Comparison of ENCODE assay signal across 13 cellular contexts in the genomic region with DNA sequence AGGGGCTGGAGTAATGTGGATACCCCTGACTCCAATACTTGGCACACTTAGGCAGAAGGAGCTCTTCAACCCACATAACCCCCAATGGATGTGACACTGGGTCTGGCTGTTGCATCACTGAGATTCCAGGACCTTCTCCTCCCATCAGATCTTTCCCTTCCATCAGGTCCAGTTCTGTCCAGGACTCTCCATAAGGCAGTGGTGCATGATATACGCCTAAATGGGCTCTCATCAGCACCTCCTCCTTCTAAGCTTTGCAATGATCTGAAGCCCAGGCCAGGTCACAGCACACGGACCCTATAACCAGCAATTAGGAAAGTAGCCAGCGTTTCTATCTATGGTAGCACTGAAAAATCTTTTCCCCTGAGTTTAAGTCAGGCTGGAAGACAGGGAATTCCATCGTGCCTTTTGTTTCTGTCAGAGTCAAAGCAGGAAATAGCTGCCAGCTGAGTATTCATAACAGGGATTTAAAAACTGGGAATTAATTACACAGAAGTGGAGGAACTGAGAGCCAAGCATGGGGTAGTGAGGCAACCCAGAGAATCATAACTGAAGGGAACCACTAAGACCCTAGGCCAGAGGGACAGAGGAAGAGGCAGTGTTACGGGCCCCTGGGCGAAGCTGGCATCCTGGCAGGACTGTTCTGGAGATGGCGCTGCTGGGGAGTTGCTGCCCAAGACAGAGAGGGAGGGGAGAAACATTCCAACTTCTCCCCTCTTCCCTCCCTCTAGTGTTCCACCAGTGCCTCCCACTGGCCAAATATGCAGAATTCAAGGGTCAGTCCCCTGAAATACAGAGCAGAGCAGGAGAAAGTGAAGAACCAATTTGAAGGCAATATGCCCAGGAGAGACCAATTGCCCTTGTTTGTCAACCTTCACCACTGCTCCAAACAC. TPM values are rescaled to one million over a fixed set of nuclear protein-coding genes. Genes with fewer than 3 reads are reported as not detected.
A peak's percentile ranks its signal among the peaks of the same experiment; 100 is the strongest.
DNase-seq lines count a peak whose midpoint lies in the region; ATAC-seq and TF ChIP-seq lines count a peak whose summit lies in the region.
"Had no signal": no experiment of that assay in that cellular context is flagged by ENCODE, and none has a peak within 500 bp of the region (broad histone marks: within the 10 kb centered on the region; RNA-seq: fewer than 3 reads in every experiment).

No MANE protein-coding gene starts in this region.

- DNase-seq in DND-41 = no peak
- peak; percentile 26 for DNase-seq in HT1080 (ENCODE audit: low read depth)
- no peak for DNase-seq in chondrocyte (ENCODE audit: low spot score)
- peak; percentile 41 for DNase-seq in myocyte (ENCODE audit: low read depth)
- DNase-seq in activated CD4-positive, alpha-beta T cell treated with anti-CD3 and anti-CD28 coated beads for 48 hours = no peak
- DNase-seq in NAMALWA (ENCODE audit: low spot score) = no peak
- no peak for DNase-seq in SHP77 treated with DMSO at 0.1 percent for 48 hours (lab: John Stamatoyannopoulos, UW)
- DNase-seq in activated T-cell treated with anti-CD3 and anti-CD28 coated beads, Interleukin-2, amount 50 U/mL, for 4 hours = no peak
- DNase-seq: activated naive CD8-positive, alpha-beta T cell treated with anti-CD3 and anti-CD28 coated beads, Interleukin-2, amount 10 ng/mL, durations not matched to agents 7 days and 5 days; effector memory CD4-positive, alpha-beta T cell; NCI-H446; stimulated activated CD4-positive, alpha-beta T cell treated with anti-CD3 and anti-CD28 coated beads, Interleukin-4, amount 100 ng/mL, for 4 hours; stimulated activated naive CD8-positive, alpha-beta T cell treated with anti-CD3 and anti-CD28 coated beads, Interleukin-15, amount 100 ng/mL, for 72 hours had no signal

- H3K27ac ChIP-seq in DND-41 (ENCODE audit: low read length) = no peak overlapping the region

- H3K36me3 ChIP-seq in DND-41 (ENCODE audit: insufficient read depth, low read length) = no peaks in the 10 kb centered on the region

- no peak for ATAC-seq in DND-41 (ENCODE audit: insufficient read depth, low read depth)
- ATAC-seq in activated T-cell treated with anti-CD3 and anti-CD28 coated beads, Interleukin-2, amount 50 U/mL, for 4 hours = no peak
- ATAC-seq: stimulated activated naive CD8-positive, alpha-beta T cell treated with anti-CD3 and anti-CD28 coated beads, Interleukin-15, amount 100 ng/mL, for 72 hours had no signal

- H3K9me3 Mint-ChIP-seq in chondrocyte (ENCODE audit: low read depth) = no peaks in the 10 kb centered on the region
- H3K9me3 Mint-ChIP-seq in activated T-cell treated with anti-CD3 and anti-CD28 coated beads, Interleukin-2, amount 50 U/mL, for 4 hours = no peaks in the 10 kb centered on the region
- H3K9me3 Mint-ChIP-seq: activated naive CD8-positive, alpha-beta T cell treated with anti-CD3 and anti-CD28 coated beads, Interleukin-2, amount 10 ng/mL, durations not matched to agents 7 days and 5 days; stimulated activated naive CD8-positive, alpha-beta T cell treated with anti-CD3 and anti-CD28 coated beads, Interleukin-15, amount 100 ng/mL, for 72 hours had no signal

- TF ChIP-seq CTCF in DND-41 (IDR thresholded peaks at IDR 0.05; ENCODE audit: borderline replicate concordance, extremely low read depth, low read length, poor library complexity, severe bottlenecking) (peak; percentile 17), chondrocyte (IDR thresholded peaks at IDR 0.05) (peak; percentile 55)

- no peak overlapping the region for H3K4me2 ChIP-seq in DND-41 (ENCODE audit: insufficient read depth, low read length)

- no peak overlapping the region for H3K4me3 ChIP-seq in DND-41 (ENCODE audit: low read depth in 1 of 2, low read length in 2 of 2)

- no peaks in the 10 kb centered on the region for H3K4me1 ChIP-seq in DND-41 (ENCODE audit: insufficient read depth, low read length)

- peak overlapping the region; percentile 29 for H3K4me3 Mint-ChIP-seq in chondrocyte (ENCODE audit: unreplicated experiment)
- no peak overlapping the region for H3K4me3 Mint-ChIP-seq in activated T-cell treated with anti-CD3 and anti-CD28 coated beads, Interleukin-2, amount 50 U/mL, for 4 hours
- H3K4me3 Mint-ChIP-seq: activated naive CD8-positive, alpha-beta T cell treated with anti-CD3 and anti-CD28 coated beads, Interleukin-2, amount 10 ng/mL, durations not matched to agents 7 days and 5 days; stimulated activated naive CD8-positive, alpha-beta T cell treated with anti-CD3 and anti-CD28 coated beads, Interleukin-15, amount 100 ng/mL, for 72 hours had no signal

- H3K36me3 Mint-ChIP-seq in chondrocyte (ENCODE audit: low read depth) = no peaks in the 10 kb centered on the region
- H3K36me3 Mint-ChIP-seq in activated T-cell treated with anti-CD3 and anti-CD28 coated beads, Interleukin-2, amount 50 U/mL, for 4 hours (ENCODE audit: insufficient read depth) = no peaks in the 10 kb centered on the region
- H3K36me3 Mint-ChIP-seq: activated naive CD8-positive, alpha-beta T cell treated with anti-CD3 and anti-CD28 coated beads, Interleukin-2, amount 10 ng/mL, durations not matched to agents 7 days and 5 days had no signal

- no peaks in the 10 kb centered on the region for H3K27me3 ChIP-seq in DND-41 (ENCODE audit: insufficient read depth, low read length, poor library complexity)

- no peak overlapping the region for H2AFZ ChIP-seq in DND-41 (ENCODE audit: low read depth, low read length)

- H3K27ac Mint-ChIP-seq in chondrocyte (ENCODE audit: unreplicated experiment) = peak overlapping the region; percentile 74
- H3K27ac Mint-ChIP-seq: activated naive CD8-positive, alpha-beta T cell treated with anti-CD3 and anti-CD28 coated beads, Interleukin-2, amount 10 ng/mL, durations not matched to agents 7 days and 5 days; stimulated activated naive CD8-positive, alpha-beta T cell treated with anti-CD3 and anti-CD28 coated beads, Interleukin-15, amount 100 ng/mL, for 72 hours had no signal

- H3K9ac ChIP-seq in DND-41 (ENCODE audit: low read depth, low read length) = no peak overlapping the region

- H3K4me1 Mint-ChIP-seq in chondrocyte (ENCODE audit: low read depth) = peaks cover 15% of the 10 kb centered on the region
- H3K4me1 Mint-ChIP-seq in activated T-cell treated with anti-CD3 and anti-CD28 coated beads, Interleukin-2, amount 50 U/mL, for 4 hours (ENCODE audit: low read depth) = no peaks in the 10 kb centered on the region
- H3K4me1 Mint-ChIP-seq: activated naive CD8-positive, alpha-beta T cell treated with anti-CD3 and anti-CD28 coated beads, Interleukin-2, amount 10 ng/mL, durations not matched to agents 7 days and 5 days; stimulated activated naive CD8-positive, alpha-beta T cell treated with anti-CD3 and anti-CD28 coated beads, Interleukin-15, amount 100 ng/mL, for 72 hours had no signal

- H3K27me3 Mint-ChIP-seq in chondrocyte (ENCODE audit: low read depth) = no peaks in the 10 kb centered on the region
- peaks cover 2% of the 10 kb centered on the region for H3K27me3 Mint-ChIP-seq in activated T-cell treated with anti-CD3 and anti-CD28 coated beads, Interleukin-2, amount 50 U/mL, for 4 hours (ENCODE audit: low read depth)
- H3K27me3 Mint-ChIP-seq: stimulated activated naive CD8-positive, alpha-beta T cell treated with anti-CD3 and anti-CD28 coated beads, Interleukin-15, amount 100 ng/mL, for 72 hours had no signal

- H4K20me1 ChIP-seq in DND-41 (ENCODE audit: insufficient read depth, low read length) = no peaks in the 10 kb centered on the region

- no peaks in the 10 kb centered on the region for H3K9me3 ChIP-seq in DND-41 (ENCODE audit: insufficient read depth, low read length, severe bottlenecking)

- H3K79me2 ChIP-seq in DND-41 (ENCODE audit: insufficient read depth, low read length) = no peaks in the 10 kb centered on the region

RNA-seq across cellular contexts. Expression of a gene that starts 37.5 kb away (rescaled TPM):
- total RNA-seq in HT1080 (2014; rRNA removed; shearing (Covaris generic)) = not detected in 2 replicates
- 0.06 TPM in 1 of 2 replicates, not detected in the other for polyA plus RNA-seq in HT1080 (2015; cell fraction: cytosol; rRNA removed)
- 0.03 and 0.04 TPM in 2 replicates for polyA plus RNA-seq in HT1080 (2015; cell fraction: nucleus; rRNA removed)
- total RNA-seq in chondrocyte (0.31 to 0.40 TPM in 2 of 3 replicates, not detected in the other), myocyte (0.36 TPM in 1 of 2 replicates, not detected in the other)
- polyA plus RNA-seq in myocyte (2012) = not detected
- total RNA-seq in activated T-cell treated with anti-CD3 and anti-CD28 coated beads, Interleukin-2, amount 50 U/mL, for 4 hours = 1 to 10 TPM; 4.1 to 9.2 (median 6.9) TPM

Comparison
In these comparisons a context has a peak if more than half of its experiments do, and no peak if none do; other contexts are left out.
1. DNase-seq: peak in HT1080 (single experiment) and myocyte (single experiment); none in DND-41 (single experiment), chondrocyte (single experiment), activated CD4-positive, alpha-beta T cell treated with anti-CD3 and anti-CD28 coated beads for 48 hours (single experiment), NAMALWA (single experiment), SHP77 treated with DMSO at 0.1 percent for 48 hours (single experiment) and activated T-cell treated with anti-CD3 and anti-CD28 coated beads, Interleukin-2, amount 50 U/mL, for 4 hours (single experiment).